Comparison of ENCODE assay signal across 26 cellular contexts in genomic region chr3:128430276-128430675, GRCh38. TPM values are rescaled to one million over a fixed set of nuclear protein-coding genes. Genes with fewer than 3 reads are reported as not detected.
"Had no signal": no experiment of that assay in that cellular context is flagged by ENCODE, and none has a peak within 500 bp of the region (broad histone marks: within the 10 kb centered on the region; RNA-seq: fewer than 3 reads in every experiment).

No MANE protein-coding gene starts in this region.

- H3K9me3 ChIP-seq: ascending aorta, body of pancreas, SJSA1 had no signal

- H3K36me3 Mint-ChIP-seq: activated CD4-positive, alpha-beta memory T cell treated with anti-CD3 and anti-CD28 coated beads for 36 hours had no signal

- H3K27ac Mint-ChIP-seq: activated B cell treated with CpG ODN at 0.5 μM for 24 hours; activated CD4-positive, alpha-beta memory T cell treated with anti-CD3 and anti-CD28 coated beads for 36 hours; activated CD4-positive, alpha-beta T cell treated with anti-CD3 and anti-CD28 coated beads, Interleukin-2, amount 10 ng/mL, durations not matched to agents 7 days and 5 days; activated naive CD4-positive, alpha-beta T cell treated with anti-CD3 and anti-CD28 coated beads, Interleukin-2, amount 50 U/mL, for 72 hours; activated naive CD8-positive, alpha-beta T cell treated with anti-CD3 and anti-CD28 coated beads, Interleukin-2, amount 50 U/mL, for 24 hours; T-helper 17 cell had no signal

- H3K36me3 ChIP-seq: ascending aorta, SJSA1 had no signal

- H3K4me3 Mint-ChIP-seq: activated B cell treated with CpG ODN at 0.5 μM for 24 hours; activated CD4-positive, alpha-beta memory T cell treated with anti-CD3 and anti-CD28 coated beads for 36 hours; activated CD4-positive, alpha-beta T cell treated with anti-CD3 and anti-CD28 coated beads, Interleukin-2, amount 10 ng/mL, durations not matched to agents 7 days and 5 days; activated naive CD8-positive, alpha-beta T cell treated with anti-CD3 and anti-CD28 coated beads, Interleukin-2, amount 50 U/mL, for 24 hours; activated T-cell treated with anti-CD3 and anti-CD28 coated beads, Interleukin-2, amount 50 U/mL, for 4 hours; T-helper 17 cell had no signal

- FAIRE-seq: K562, RCC 7860 had no signal

- DNase-seq: activated B cell treated with CpG ODN at 0.5 μM for 24 hours; activated CD4-positive, alpha-beta memory T cell treated with anti-CD3 and anti-CD28 coated beads for 36 hours; activated CD4-positive, alpha-beta T cell treated with anti-CD3 and anti-CD28 coated beads for 1 hour; activated CD4-positive, alpha-beta T cell treated with anti-CD3 and anti-CD28 coated beads, Interleukin-2, amount 10 ng/mL, durations not matched to agents 7 days and 5 days; activated CD8-positive, alpha-beta memory T cell treated with anti-CD3 and anti-CD28 coated beads for 24 hours; activated effector memory CD4-positive, alpha-beta T cell treated with anti-CD3 and anti-CD28 coated beads, Interleukin-2, amount 50 U/mL, for 16 hours; activated naive CD4-positive, alpha-beta T cell treated with Interleukin-2 at 50 U/mL for 16 hours; activated naive CD8-positive, alpha-beta T cell treated with anti-CD3 and anti-CD28 coated beads, Interleukin-2, amount 50 U/mL, for 24 hours; activated T-cell treated with anti-CD3 and anti-CD28 coated beads, Interleukin-2, amount 50 U/mL, for 4 hours; amniotic stem cell; body of pancreas; Karpas-422; NCI-H1048; NCI-H1694; NCI-H2029; NCI-H345; NCI-H510A; PC-3; SHP77; T-helper 17 cell; T-helper 9 cell had no signal

- H3K9me3 Mint-ChIP-seq: activated B cell treated with CpG ODN at 0.5 μM for 24 hours; activated CD4-positive, alpha-beta memory T cell treated with anti-CD3 and anti-CD28 coated beads for 36 hours; activated CD4-positive, alpha-beta T cell treated with anti-CD3 and anti-CD28 coated beads, Interleukin-2, amount 10 ng/mL, durations not matched to agents 7 days and 5 days; activated naive CD4-positive, alpha-beta T cell treated with anti-CD3 and anti-CD28 coated beads, Interleukin-2, amount 50 U/mL, for 72 hours; activated naive CD8-positive, alpha-beta T cell treated with anti-CD3 and anti-CD28 coated beads, Interleukin-2, amount 50 U/mL, for 24 hours; activated T-cell treated with anti-CD3 and anti-CD28 coated beads, Interleukin-2, amount 50 U/mL, for 4 hours had no signal

- ATAC-seq: activated naive CD4-positive, alpha-beta T cell treated with anti-CD3 and anti-CD28 coated beads, Interleukin-2, amount 50 U/mL, for 72 hours; activated naive CD8-positive, alpha-beta T cell treated with anti-CD3 and anti-CD28 coated beads, Interleukin-2, amount 50 U/mL, for 24 hours; activated T-cell treated with anti-CD3 and anti-CD28 coated beads, Interleukin-2, amount 50 U/mL, for 4 hours; body of pancreas; K562; PC-3; T-helper 17 cell had no signal

- H3K27me3 ChIP-seq: body of pancreas had no signal

- H3K27ac ChIP-seq: ascending aorta, body of pancreas, SJSA1 had no signal

- H3K4me3 ChIP-seq: ascending aorta, body of pancreas, K562, SJSA1 had no signal

RNA-seq across cellular contexts. Expression of gene DNAJB8, which starts 36.4 kb away (rescaled TPM):
- total RNA-seq: activated B cell treated with CpG ODN at 0.5 μM for 24 hours; activated CD4-positive, alpha-beta memory T cell treated with anti-CD3 and anti-CD28 coated beads for 36 hours; activated CD4-positive, alpha-beta T cell treated with anti-CD3 and anti-CD28 coated beads, Interleukin-2, amount 10 ng/mL, durations not matched to agents 7 days and 5 days; activated naive CD4-positive, alpha-beta T cell treated with anti-CD3 and anti-CD28 coated beads, Interleukin-2, amount 50 U/mL, for 72 hours; activated T-cell treated with anti-CD3 and anti-CD28 coated beads, Interleukin-2, amount 50 U/mL, for 4 hours; ascending aorta; body of pancreas; K562; PC-3; SJSA1; T-helper 17 cell had no signal
- polyA plus RNA-seq: K562 had no signal
